Comparison of ENCODE assay signal across 8 cellular contexts in the genomic region with DNA sequence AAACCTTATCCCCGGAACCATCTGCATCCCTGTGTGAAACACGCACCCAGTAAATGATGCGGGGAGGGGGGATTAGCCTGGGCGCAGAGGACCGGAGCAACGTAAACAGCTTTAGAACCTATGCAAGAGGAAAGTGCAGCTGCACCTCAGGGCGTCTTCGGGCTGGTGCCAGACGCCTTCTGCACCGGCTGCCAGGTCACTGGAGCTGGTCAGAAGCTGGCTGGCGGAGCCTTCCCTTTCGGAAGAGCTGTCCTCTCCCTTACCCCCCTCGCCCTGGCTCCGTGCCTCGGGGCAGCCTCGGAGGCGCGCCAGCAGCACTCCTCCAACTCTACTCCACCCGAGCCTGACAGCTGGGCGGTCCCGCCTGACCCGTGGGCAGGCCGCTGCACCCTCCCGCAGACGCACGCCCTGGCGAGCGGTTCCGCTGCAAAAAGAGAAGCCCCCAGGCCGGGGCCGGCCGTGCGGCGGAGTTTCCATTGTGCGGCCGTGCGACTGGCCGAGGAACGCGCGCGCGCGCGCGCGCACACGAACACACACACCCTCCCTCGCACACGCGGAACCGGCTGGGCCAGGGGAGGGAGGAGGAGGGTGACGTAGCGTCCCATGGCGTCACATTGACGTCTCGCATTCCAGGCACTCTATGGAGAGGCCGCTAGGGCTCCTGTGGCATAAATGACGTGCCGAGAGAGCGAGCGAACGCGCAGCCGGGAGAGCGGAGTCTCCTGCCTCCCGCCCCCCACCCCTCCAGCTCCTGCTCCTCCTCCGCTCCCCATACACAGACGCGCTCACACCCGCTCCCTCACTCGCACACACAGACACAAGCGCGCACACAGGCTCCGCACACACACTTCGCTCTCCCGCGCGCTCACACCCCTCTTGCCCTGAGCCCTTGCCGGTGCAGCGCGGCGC. TPM values are rescaled to one million over a fixed set of nuclear protein-coding genes. Genes with fewer than 3 reads are reported as not detected.
A peak's percentile ranks its signal among the peaks of the same experiment; 100 is the strongest.
DNase-seq lines count a peak whose midpoint lies in the region; ATAC-seq and TF ChIP-seq lines count a peak whose summit lies in the region.

A gene (plus strand): TSS at position 699 of the 909 bp plus-strand sequence. CDS start 6,158 bp downstream, outside the sequence.

- no peaks in the 10 kb centered on the region for H3K36me3 Mint-ChIP-seq in IgD-negative memory B cell

- H3K27ac Mint-ChIP-seq in IgD-negative memory B cell, result peak within 1 kb of the TSS; percentile 99

- H3K27me3 ChIP-seq in mucosa of rectum (ENCODE audit: control insufficient read depth in 2 of 2, insufficient read depth in 2 of 2, low read length in 2 of 2), result peaks cover 29 to 42% of the 10 kb centered on the region in 2 donors

- peak within 1 kb of the TSS; percentile 94 to 100 (median 98) for H3K4me3 Mint-ChIP-seq in IgD-negative memory B cell

- H3K4me3 ChIP-seq in epithelial cell of proximal tubule (ENCODE audit: low read depth, low read length), result peak within 1 kb of the TSS; percentile 89
- H3K4me3 ChIP-seq in mucosa of rectum (ENCODE audit: low read length in 2 of 2), result peak within 1 kb of the TSS; percentile 84 to 99

- H3K9ac ChIP-seq in mucosa of rectum (ENCODE audit: low read depth in 1 of 2, low read length in 2 of 2), result peak within 1 kb of the TSS; percentile 64 to 85

- H3K9me3 Mint-ChIP-seq in IgD-negative memory B cell, result no peaks in the 10 kb centered on the region

- peak; percentile 98 for DNase-seq in DMS 273 (lab: John Stamatoyannopoulos, UW; ENCODE audit: unreplicated experiment)
- DNase-seq in OCI-M1 (lab: John Stamatoyannopoulos, UW), result peak; percentile 91
- DNase-seq in activated T-cell treated with anti-CD3 and anti-CD28 coated beads for 48 hours (ENCODE audit: low read depth), result peak; percentile 80
- peak; percentile 60 for DNase-seq in epithelial cell of proximal tubule (ENCODE audit: low read depth)
- peak; percentile 74 to 82 for DNase-seq in stimulated activated CD8-positive, alpha-beta memory T cell treated with anti-CD3 and anti-CD28 coated beads, Interleukin-4, amount 100 ng/mL, for 4 hours (ENCODE audit: low read depth in 2 of 2, low spot score in 1 of 2)

- H3K27ac ChIP-seq in mucosa of rectum (ENCODE audit: low read depth in 2 of 2, low read length in 2 of 2), result peak within 1 kb of the TSS; percentile 66 to 91

- peaks cover 43 to 47% of the 10 kb centered on the region in 2 donors for H3K4me1 ChIP-seq in mucosa of rectum (ENCODE audit: control insufficient read depth in 2 of 2, insufficient read depth in 2 of 2, low read length in 2 of 2)

- peaks cover 41% of the 10 kb centered on the region for H3K27me3 Mint-ChIP-seq in IgD-negative memory B cell

- no peaks in the 10 kb centered on the region for H3K9me3 ChIP-seq in mucosa of rectum (ENCODE audit: control insufficient read depth in 2 of 2, low read length in 2 of 2)

- H3K4me1 Mint-ChIP-seq in IgD-negative memory B cell, result peaks cover 27 to 36% (median 36%) of the 10 kb centered on the region in 3 donors

- TF ChIP-seq CTCF in epithelial cell of proximal tubule (conservative IDR thresholded peaks at IDR 0.05; ENCODE audit: low read depth, low read length), result no peak

- peak; percentile 34 for ATAC-seq in GM21528 (IDR thresholded peaks at IDR 0.05; ENCODE audit: low FRiP score, unreplicated experiment)

- no peaks in the 10 kb centered on the region for H3K36me3 ChIP-seq in mucosa of rectum (ENCODE audit: control insufficient read depth in 2 of 2, insufficient read depth in 2 of 2, low read length in 2 of 2)

RNA-seq across cellular contexts. Expression of the gene that starts here (rescaled TPM):
- 0.60 TPM for polyA plus RNA-seq in IgD-negative memory B cell
- 0.07 TPM in 1 of 2 replicates, not detected in the other for total RNA-seq in epithelial cell of proximal tubule

Comparison
In these comparisons a context has a peak if more than half of its experiments do, and no peak if none do; other contexts are left out.
1. Peak in every context shown above with its lines: DNase-seq, ATAC-seq, H3K4me3 ChIP-seq and H3K27ac ChIP-seq.
2. Peak in DNase-seq and H3K4me3 ChIP-seq in epithelial cell of proximal tubule; RNA of the gene not detected or under 1 TPM.